Comparison of ENCODE assay signal across 14 cellular contexts in genomic region chr7:27198138-27198841, GRCh38. TPM values are rescaled to one million over a fixed set of nuclear protein-coding genes. Genes with fewer than 3 reads are reported as not detected.
DNase-seq lines count a peak whose midpoint lies in the region; ATAC-seq and TF ChIP-seq lines count a peak whose summit lies in the region.
"Had no signal": no experiment of that assay in that cellular context is flagged by ENCODE, and none has a peak within 500 bp of the region (broad histone marks: within the 10 kb centered on the region; RNA-seq: fewer than 3 reads in every experiment).

No MANE protein-coding gene starts in this region.

- H3K36me3 ChIP-seq in OCI-LY7 (ENCODE audit: insufficient read depth, low read length): no peaks in the 10 kb centered on the region
- no peaks in the 10 kb centered on the region for H3K36me3 ChIP-seq in iPS-15b (ENCODE audit: control insufficient read depth, insufficient read depth, low read length)
- H3K36me3 ChIP-seq in smooth muscle cell (ENCODE audit: low read depth): no peaks in the 10 kb centered on the region
- H3K36me3 ChIP-seq in stomach: no peaks in the 10 kb centered on the region

- ATAC-seq in GM21360 (IDR thresholded peaks at IDR 0.05; ENCODE audit: unreplicated experiment): no peak

- no peaks in the 10 kb centered on the region for H3K9me3 Mint-ChIP-seq in activated CD4-positive, alpha-beta T cell treated with anti-CD3 and anti-CD28 coated beads, Interleukin-2, amount 10 ng/mL, durations not matched to agents 24 days and 14 days
- H3K9me3 Mint-ChIP-seq: stimulated activated naive CD8-positive, alpha-beta T cell treated with anti-CD3 and anti-CD28 coated beads, Interleukin-15, amount 100 ng/mL, for 72 hours had no signal

- H3K27ac ChIP-seq in OCI-LY7 (ENCODE audit: low read depth, low read length, poor library complexity, severe bottlenecking) (no peak overlapping the region), smooth muscle cell (ENCODE audit: low read depth) (no peak overlapping the region), stomach (no peak overlapping the region)

- no peak for DNase-seq in activated CD4-positive, alpha-beta T cell treated with anti-CD3 and anti-CD28 coated beads, Interleukin-2, amount 10 ng/mL, durations not matched to agents 24 days and 14 days
- DNase-seq in activated CD4-positive, alpha-beta T cell treated with anti-CD3 and anti-CD28 coated beads for 1 hour: no peak
- DNase-seq in OCI-LY7 (ENCODE audit: low spot score) (no peak), smooth muscle cell (lab: John Stamatoyannopoulos, UW; ENCODE audit: unreplicated experiment) (no peak), OCI-M1 (lab: John Stamatoyannopoulos, UW) (no peak), stomach (no peak)
- DNase-seq: activated naive CD4-positive, alpha-beta T cell; left cardiac atrium; NCI-H2081 treated with DMSO at 0.1 percent for 48 hours; stimulated activated CD4-positive, alpha-beta T cell treated with anti-CD3 and anti-CD28 coated beads, Interleukin-12 subunit alpha, Interleukin-12 subunit beta, amount 100 ng/mL, for 4 hours had no signal

- TF ChIP-seq CTCF in OCI-LY7 (conservative IDR thresholded peaks at IDR 0.05; ENCODE audit: low read length) (no peak), smooth muscle cell (IDR thresholded peaks at IDR 0.05; ENCODE audit: borderline replicate concordance, insufficient read depth, poor library complexity, severe bottlenecking) (no peak), stomach (IDR thresholded peaks at IDR 0.05) (no peak)

- H3K4me1 ChIP-seq in OCI-LY7 (ENCODE audit: insufficient read depth, low read length, poor library complexity, severe bottlenecking) (peaks cover 17% of the 10 kb centered on the region), iPS-15b (ENCODE audit: control insufficient read depth, insufficient read depth, low read length) (no peaks in the 10 kb centered on the region), smooth muscle cell (ENCODE audit: low read depth) (no peaks in the 10 kb centered on the region), stomach (peaks cover 31 to 53% (median 46%) of the 10 kb centered on the region in 4 donors)

- no peaks in the 10 kb centered on the region for H3K9me3 ChIP-seq in OCI-LY7 (ENCODE audit: low read length)
- no peaks in the 10 kb centered on the region for H3K9me3 ChIP-seq in iPS-15b (ENCODE audit: control insufficient read depth, insufficient read depth, low read length)
- no peaks in the 10 kb centered on the region for H3K9me3 ChIP-seq in smooth muscle cell (replicated peaks; ENCODE audit: low read depth)
- no peaks in the 10 kb centered on the region for H3K9me3 ChIP-seq in stomach

- CTCF ChIA-PET in OCI-LY7 (lab: Charles Lee; ENCODE audit: unreplicated experiment): interaction anchor here (0.6 kb wide), 1 partner anchor 408 kb away, joined by 4 read pairs; no protein-coding TSS in a partner anchor

- peaks cover 11% of the 10 kb centered on the region for H3K4me1 Mint-ChIP-seq in activated CD4-positive, alpha-beta T cell treated with anti-CD3 and anti-CD28 coated beads, Interleukin-2, amount 10 ng/mL, durations not matched to agents 24 days and 14 days

- 6% methylated on average over 29 of the region's 29 CpGs for WGBS in smooth muscle cell (ENCODE audit: low lambda C conversion rate)
- 11 to 19% (median 15%) methylated on average over 29 of the region's 29 CpGs for WGBS in stomach, 5 donors

- no peak for TF ChIP-seq POLR2A in stomach (IDR thresholded peaks at IDR 0.05)

- H3K27me3 ChIP-seq in iPS-15b (ENCODE audit: control insufficient read depth, insufficient read depth, low read length) (peaks cover 94% of the 10 kb centered on the region), smooth muscle cell (ENCODE audit: low read depth) (no peaks in the 10 kb centered on the region), stomach (peaks cover 50 to 100% (median 94%) of the 10 kb centered on the region in 3 donors)

- no peak for TF ChIP-seq EP300 in stomach (IDR thresholded peaks at IDR 0.05)

- peaks cover 81% of the 10 kb centered on the region for H3K27me3 Mint-ChIP-seq in activated CD4-positive, alpha-beta T cell treated with anti-CD3 and anti-CD28 coated beads, Interleukin-2, amount 10 ng/mL, durations not matched to agents 24 days and 14 days

- intact Hi-C loops in activated CD4-positive, alpha-beta T cell treated with anti-CD3 and anti-CD28 coated beads, Interleukin-2, amount 10 ng/mL, durations not matched to agents 24 days and 14 days (cut with micrococcal nuclease): loop anchor here (2.0 to 5.0 kb wide), 4 partner anchors 13 to 899 kb away; partner anchors contain the start of gene HOXA11
- intact Hi-C loops in OCI-LY7 (cut with micrococcal nuclease; ENCODE audit: unreplicated experiment): loop anchor here (5.0 to 10.0 kb wide), 4 partner anchors 409 to 879 kb away; partner anchors contain the start of gene HIBADH
- intact Hi-C loops in stomach (cut with DNase I; ENCODE audit: low total_unique reads): no loop called here

- no peak overlapping the region for H3K4me3 Mint-ChIP-seq in activated CD4-positive, alpha-beta T cell treated with anti-CD3 and anti-CD28 coated beads, Interleukin-2, amount 10 ng/mL, durations not matched to agents 24 days and 14 days

- H2AFZ ChIP-seq in OCI-LY7 (ENCODE audit: low read length) (no peak overlapping the region), smooth muscle cell (ENCODE audit: low read depth) (no peak overlapping the region)

- peak overlapping the region; percentile 22 for H3K27ac Mint-ChIP-seq in activated CD4-positive, alpha-beta T cell treated with anti-CD3 and anti-CD28 coated beads, Interleukin-2, amount 10 ng/mL, durations not matched to agents 24 days and 14 days
- H3K27ac Mint-ChIP-seq: stimulated activated naive CD8-positive, alpha-beta T cell treated with anti-CD3 and anti-CD28 coated beads, Interleukin-15, amount 100 ng/mL, for 72 hours had no signal

- H3K4me3 ChIP-seq in OCI-LY7 (ENCODE audit: low read depth, low read length, poor library complexity, severe bottlenecking) (no peak overlapping the region), iPS-15b (ENCODE audit: low read depth, low read length) (peak overlapping the region; percentile 28), smooth muscle cell (peak overlapping the region; percentile 67), stomach (no peak overlapping the region)

- no TSS peak for BruUV-seq in OCI-LY7 (replicated peaks; lab: Mats Ljungman, UMichigan)

- no peaks in the 10 kb centered on the region for H4K20me1 ChIP-seq in OCI-LY7 (ENCODE audit: insufficient read depth, low read length)
- peaks cover 45% of the 10 kb centered on the region for H4K20me1 ChIP-seq in smooth muscle cell (ENCODE audit: low read depth)

- peaks cover 13% of the 10 kb centered on the region for H3F3A ChIP-seq in smooth muscle cell (ENCODE audit: low read depth)

- H3K4me2 ChIP-seq in OCI-LY7 (ENCODE audit: low read length) (peak overlapping the region; percentile 62; the same call in 1 of the 2 replicates), smooth muscle cell (peak overlapping the region; percentile 89)

- no peaks in the 10 kb centered on the region for H3K9me2 ChIP-seq in OCI-LY7 (ENCODE audit: insufficient read depth, low read length)

- H3K36me3 Mint-ChIP-seq in activated CD4-positive, alpha-beta T cell treated with anti-CD3 and anti-CD28 coated beads, Interleukin-2, amount 10 ng/mL, durations not matched to agents 24 days and 14 days (ENCODE audit: low read depth): peaks cover 5% of the 10 kb centered on the region

- no peaks in the 10 kb centered on the region for H3K79me2 ChIP-seq in OCI-LY7 (ENCODE audit: insufficient read depth, low read depth, low read length)
- H3K79me2 ChIP-seq in smooth muscle cell (ENCODE audit: low read depth): peaks cover 87% of the 10 kb centered on the region

- POLR2A ChIA-PET in OCI-LY7 (lab: Charles Lee): no interaction called here

- H3K9ac ChIP-seq in iPS-15b (ENCODE audit: low read depth, low read length): no peak overlapping the region
- peak overlapping the region; percentile 52 for H3K9ac ChIP-seq in smooth muscle cell (ENCODE audit: low read depth)

RNA-seq across cellular contexts. Expression of gene HOXA13, which starts 1.6 kb away (rescaled TPM):
- total RNA-seq in activated CD4-positive, alpha-beta T cell treated with anti-CD3 and anti-CD28 coated beads, Interleukin-2, amount 10 ng/mL, durations not matched to agents 24 days and 14 days: not detected in 2 replicates
- total RNA-seq in OCI-LY7 (2014; rRNA removed; shearing (Covaris generic)): 0.15 and 0.54 TPM in 2 replicates
- 0.18 and 0.32 TPM in 2 replicates for total RNA-seq in OCI-LY7 (2022)
- total RNA-seq in smooth muscle cell: 14.2 and 21.6 TPM in 2 replicates
- polyA plus RNA-seq in smooth muscle cell: 6.2 and 10.0 TPM in 2 replicates
- 10 to 100 TPM in 1 of 5 donors, not detected in 4; 29.0 TPM for total RNA-seq in stomach
- not detected for polyA plus RNA-seq in stomach
- total RNA-seq: left cardiac atrium; T-helper 1 cell treated with Interleukin-12 subunit alpha and Interleukin-12 subunit beta and Interleukin-4 antibody, amounts not matched to agents 30 ng/mL and 1 ng/mL, for 36 hours had no signal

RNA-seq across cellular contexts. Expression of gene HOXA11, which starts 13.3 kb away (rescaled TPM):
- not detected in 2 replicates for total RNA-seq in activated CD4-positive, alpha-beta T cell treated with anti-CD3 and anti-CD28 coated beads, Interleukin-2, amount 10 ng/mL, durations not matched to agents 24 days and 14 days
- total RNA-seq in OCI-LY7 (2014; rRNA removed; shearing (Covaris generic)): not detected in 2 replicates
- total RNA-seq in OCI-LY7 (2022): not detected in 2 replicates
- 18.2 and 20.3 TPM in 2 replicates for total RNA-seq in smooth muscle cell
- 25.2 and 27.7 TPM in 2 replicates for polyA plus RNA-seq in smooth muscle cell
- total RNA-seq in stomach: 1 to 10 TPM in 1 of 5 donors, not detected in 4; 5.2 TPM
- polyA plus RNA-seq in stomach: not detected
- total RNA-seq: left cardiac atrium; T-helper 1 cell treated with Interleukin-12 subunit alpha and Interleukin-12 subunit beta and Interleukin-4 antibody, amounts not matched to agents 30 ng/mL and 1 ng/mL, for 36 hours had no signal

RNA-seq across cellular contexts. Expression of gene HOXA10, which starts 24.2 kb away (rescaled TPM):
- not detected in 2 replicates for total RNA-seq in activated CD4-positive, alpha-beta T cell treated with anti-CD3 and anti-CD28 coated beads, Interleukin-2, amount 10 ng/mL, durations not matched to agents 24 days and 14 days
- not detected in 2 replicates for total RNA-seq in OCI-LY7 (2014; rRNA removed; shearing (Covaris generic))
- total RNA-seq in OCI-LY7 (2022) (not detected in 2 replicates), smooth muscle cell (35.7 and 53.6 TPM in 2 replicates), stomach (100 to 1,000 TPM in 1 of 5 donors, under 1 TPM in 1, not detected in 3; 0.92 to 337 TPM)
- polyA plus RNA-seq in smooth muscle cell (37.6 and 39.4 TPM in 2 replicates), stomach (under 1 TPM in 1 of 3 donors, not detected in 2; 0.18 TPM)
- total RNA-seq: T-helper 1 cell treated with Interleukin-12 subunit alpha and Interleukin-12 subunit beta and Interleukin-4 antibody, amounts not matched to agents 30 ng/mL and 1 ng/mL, for 36 hours had no signal

RNA-seq across cellular contexts. Expression of gene HOXA9, which starts 33.0 kb away (rescaled TPM):
- total RNA-seq in activated CD4-positive, alpha-beta T cell treated with anti-CD3 and anti-CD28 coated beads, Interleukin-2, amount 10 ng/mL, durations not matched to agents 24 days and 14 days: not detected in 2 replicates
- not detected in 2 replicates for total RNA-seq in OCI-LY7 (2014; rRNA removed; shearing (Covaris generic))
- total RNA-seq in OCI-LY7 (2022) (not detected in 2 replicates), smooth muscle cell (22.9 and 35.8 TPM in 2 replicates), stomach (10 to 100 TPM in 1 of 5 donors, not detected in 4; 68.1 TPM)
- polyA plus RNA-seq in smooth muscle cell (12.6 and 19.2 TPM in 2 replicates), stomach (under 1 TPM in 1 of 3 donors, not detected in 2; 0.25 TPM)
- total RNA-seq: left cardiac atrium; T-helper 1 cell treated with Interleukin-12 subunit alpha and Interleukin-12 subunit beta and Interleukin-4 antibody, amounts not matched to agents 30 ng/mL and 1 ng/mL, for 36 hours had no signal

RNA-seq across cellular contexts. Expression of gene HOXA7, which starts 41.8 kb away (rescaled TPM):
- not detected in 2 replicates for total RNA-seq in activated CD4-positive, alpha-beta T cell treated with anti-CD3 and anti-CD28 coated beads, Interleukin-2, amount 10 ng/mL, durations not matched to agents 24 days and 14 days
- total RNA-seq in OCI-LY7 (2014; rRNA removed; shearing (Covaris generic)): 4.1 and 6.0 TPM in 2 replicates
- total RNA-seq in OCI-LY7 (2022): 0.42 and 1.2 TPM in 2 replicates
- 0.72 TPM in 1 of 2 replicates, not detected in the other for total RNA-seq in smooth muscle cell
- polyA plus RNA-seq in smooth muscle cell: 1.2 and 1.6 TPM in 2 replicates
- total RNA-seq in stomach: 10 to 100 TPM in 1 of 5 donors, 1 to 10 TPM in 3, not detected in 1; 1.1 to 34.8 (median 3.3) TPM
- polyA plus RNA-seq in stomach: 1 to 10 TPM in 1 of 3 donors, under 1 TPM in 2; 0.98 to 7.9 (median 1.00) TPM
- total RNA-seq: T-helper 1 cell treated with Interleukin-12 subunit alpha and Interleukin-12 subunit beta and Interleukin-4 antibody, amounts not matched to agents 30 ng/mL and 1 ng/mL, for 36 hours had no signal

Comparison
In these comparisons a context has a peak if more than half of its experiments do, and no peak if none do; other contexts are left out.
1. H3K4me3 ChIP-seq: peak in iPS-15b (single experiment) and smooth muscle cell (single experiment); none in OCI-LY7 (single experiment) and stomach (0 of 4).